ENCODE assay signal across 1 cellular context in genomic region chr18:50096766-50097435, GRCh38.
TF ChIP-seq lines count a peak whose summit lies in the region.

No MANE protein-coding gene starts in this region.

TF ChIP-seq in WTC11, 78 proteins besides CTCF, POLR2A, EP300 and RAD21 (continued from another document):
- TF ChIP-seq IRF1 (CRISPR knock-in tag; IDR thresholded peaks at IDR 0.05) = no peak
- no peak for TF ChIP-seq JAZF1 (CRISPR knock-in tag; IDR thresholded peaks at IDR 0.05)
- no peak for TF ChIP-seq ZNF219 (CRISPR knock-in tag; IDR thresholded peaks at IDR 0.05; ENCODE audit: borderline replicate concordance)
- no peak for TF ChIP-seq ZNF232 (CRISPR knock-in tag; IDR thresholded peaks at IDR 0.05)
- TF ChIP-seq ATF1 (CRISPR knock-in tag; IDR thresholded peaks at IDR 0.05) = no peak
- no peak for TF ChIP-seq ZNF532 (CRISPR knock-in tag; IDR thresholded peaks at IDR 0.05; ENCODE audit: borderline replicate concordance)
- no peak for TF ChIP-seq PRRX2 (CRISPR knock-in tag; IDR thresholded peaks at IDR 0.05)
- TF ChIP-seq ZNF396 (CRISPR knock-in tag; IDR thresholded peaks at IDR 0.05; ENCODE audit: borderline replicate concordance) = no peak
- TF ChIP-seq TCF7 (CRISPR knock-in tag; IDR thresholded peaks at IDR 0.05; ENCODE audit: low read depth) = no peak
- TF ChIP-seq FOXP4 (CRISPR knock-in tag; IDR thresholded peaks at IDR 0.05) = no peak
- TF ChIP-seq TEAD4 (CRISPR knock-in tag; IDR thresholded peaks at IDR 0.05) = no peak
- no peak for TF ChIP-seq E2F1 (CRISPR knock-in tag; IDR thresholded peaks at IDR 0.05)
- no peak for TF ChIP-seq ATF2 (CRISPR knock-in tag; IDR thresholded peaks at IDR 0.05; ENCODE audit: borderline replicate concordance, low read depth)
